Comparison of ENCODE assay signal across 16 cellular contexts in the genomic region with DNA sequence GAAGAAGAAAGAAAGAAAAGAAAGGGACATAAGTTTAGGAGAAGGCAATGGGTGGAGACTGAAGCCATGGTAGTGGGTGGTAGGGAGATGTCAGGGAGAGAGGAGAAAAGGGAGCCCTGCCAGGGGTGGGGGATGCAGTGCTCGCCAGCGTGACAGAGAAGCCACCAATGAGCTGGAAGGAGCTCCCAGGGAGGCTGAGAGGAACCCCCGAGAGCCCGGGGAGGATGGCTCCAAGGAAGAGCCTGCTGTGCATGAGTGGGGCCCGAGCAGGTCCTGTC.
A peak's percentile ranks its signal among the peaks of the same experiment; 100 is the strongest.
DNase-seq lines count a peak whose midpoint lies in the region; ATAC-seq and TF ChIP-seq lines count a peak whose summit lies in the region.
"Had no signal": no experiment of that assay in that cellular context is flagged by ENCODE, and none has a peak within 500 bp of the region (broad histone marks: within the 10 kb centered on the region; RNA-seq: fewer than 3 reads in every experiment).

No MANE protein-coding gene starts in this region.

- TF ChIP-seq POLR2A in breast epithelium (IDR thresholded peaks at IDR 0.05) (no peak), esophagus muscularis mucosa (IDR thresholded peaks at IDR 0.05; ENCODE audit: low read depth) (no peak), stomach (IDR thresholded peaks at IDR 0.05) (no peak)

- DNase-seq in MCF 10A (ENCODE audit: unreplicated experiment) (no peak), breast epithelium (ENCODE audit: low spot score in 2 of 2) (no peak), PC-9 (no peak), esophagus muscularis mucosa (ENCODE audit: extremely low spot score) (peak; percentile 55), stomach (peak; percentile 21), upper lobe of right lung (no peak)
- DNase-seq in activated T-cell treated with anti-CD3 and anti-CD28 coated beads, Interleukin-2, amount 50 U/mL, for 48 hours, result no peak
- DNase-seq: CD4-positive, alpha-beta memory T cell; GF-D8; GM23248; HFFc6 had no signal

- peaks cover 25% of the 10 kb centered on the region for H3K79me2 ChIP-seq in PC-9 (ENCODE audit: low read depth)

- H3K27ac Mint-ChIP-seq in MCF 10A (ENCODE audit: low read depth, unreplicated experiment), result peak overlapping the region; percentile 59
- H3K27ac Mint-ChIP-seq: CD14-positive monocyte; CD4-positive, alpha-beta memory T cell; HFFc6 had no signal

- no peaks in the 10 kb centered on the region for H4K20me1 ChIP-seq in PC-9 (ENCODE audit: insufficient read depth)
- H4K20me1 ChIP-seq: BLaER1 had no signal

- peaks cover 37% of the 10 kb centered on the region for H3F3A ChIP-seq in PC-9 (ENCODE audit: insufficient read depth, low read depth)

- H3K9me2 ChIP-seq in PC-9 (ENCODE audit: insufficient read depth), result no peaks in the 10 kb centered on the region

- no peaks in the 10 kb centered on the region for H3K9me3 ChIP-seq in breast epithelium
- no peaks in the 10 kb centered on the region for H3K9me3 ChIP-seq in PC-9 (ENCODE audit: insufficient read depth, low read depth)
- H3K9me3 ChIP-seq in esophagus muscularis mucosa, result no peaks in the 10 kb centered on the region
- no peaks in the 10 kb centered on the region for H3K9me3 ChIP-seq in stomach
- H3K9me3 ChIP-seq in upper lobe of right lung, result no peaks in the 10 kb centered on the region
- H3K9me3 ChIP-seq: BLaER1, HAP-1 had no signal

- no peaks in the 10 kb centered on the region for H3K4me1 ChIP-seq in breast epithelium
- peaks cover 53% of the 10 kb centered on the region for H3K4me1 ChIP-seq in PC-9 (replicated peaks; ENCODE audit: insufficient read depth)
- H3K4me1 ChIP-seq in esophagus muscularis mucosa, result no peaks in the 10 kb centered on the region
- H3K4me1 ChIP-seq in stomach, result peaks cover 15 to 37% (median 29%) of the 10 kb centered on the region in 4 donors
- no peaks in the 10 kb centered on the region for H3K4me1 ChIP-seq in upper lobe of right lung
- H3K4me1 ChIP-seq: BLaER1, HAP-1 had no signal

- peak overlapping the region; percentile 91 for H3K4me2 ChIP-seq in PC-9
- H3K4me2 ChIP-seq: BLaER1 had no signal

- H3K9me3 Mint-ChIP-seq in MCF 10A (ENCODE audit: unreplicated experiment), result no peaks in the 10 kb centered on the region
- H3K9me3 Mint-ChIP-seq: CD4-positive, alpha-beta memory T cell had no signal

- no peak overlapping the region for H3K4me3 Mint-ChIP-seq in MCF 10A (ENCODE audit: unreplicated experiment)
- H3K4me3 Mint-ChIP-seq: CD14-positive monocyte; CD4-positive, alpha-beta memory T cell; HFFc6 had no signal

- no peak overlapping the region for H3K4me3 ChIP-seq in breast epithelium
- peak overlapping the region; percentile 45; the same call in 1 of the 2 replicates for H3K4me3 ChIP-seq in PC-9
- no peak overlapping the region for H3K4me3 ChIP-seq in esophagus muscularis mucosa
- H3K4me3 ChIP-seq in stomach, result no peak overlapping the region
- H3K4me3 ChIP-seq in upper lobe of right lung, result no peak overlapping the region
- H3K4me3 ChIP-seq: BLaER1, GM23248, HAP-1 had no signal

- H3K27me3 ChIP-seq in breast epithelium (no peaks in the 10 kb centered on the region), PC-9 (ENCODE audit: insufficient read depth, low read depth) (no peaks in the 10 kb centered on the region), esophagus muscularis mucosa (peaks cover 0 to 23% (median 0%) of the 10 kb centered on the region in 4 donors), stomach (peaks cover 0 to 6% (median 0%) of the 10 kb centered on the region in 3 donors), upper lobe of right lung (no peaks in the 10 kb centered on the region)
- H3K27me3 ChIP-seq: BLaER1 had no signal

- POLR2A ChIA-PET in MCF 10A (lab: Yijun Ruan, JAX), result interaction anchor here (4.9 kb wide), 1 partner anchor 8 kb away, joined by 25 read pairs; no protein-coding TSS in a partner anchor
- POLR2A ChIA-PET in PC-9 (lab: Charles Lee; ENCODE audit: unreplicated experiment), result interaction anchor here (0.6 kb wide), 1 partner anchor 16 kb away, joined by 3 read pairs; no protein-coding TSS in a partner anchor

- no peak for TF ChIP-seq CTCF in MCF 10A (IDR thresholded peaks at IDR 0.05; ENCODE audit: unreplicated experiment)
- TF ChIP-seq CTCF in breast epithelium (IDR thresholded peaks at IDR 0.05), result no peak
- no peak for TF ChIP-seq CTCF in PC-9 (conservative IDR thresholded peaks at IDR 0.05)
- TF ChIP-seq CTCF in esophagus muscularis mucosa (IDR thresholded peaks at IDR 0.05), result no peak
- no peak for TF ChIP-seq CTCF in stomach (IDR thresholded peaks at IDR 0.05)
- TF ChIP-seq CTCF in upper lobe of right lung (IDR thresholded peaks at IDR 0.05), result no peak

- H2AFZ ChIP-seq in PC-9, result no peak overlapping the region
- H2AFZ ChIP-seq: GM23248 had no signal

- no peaks in the 10 kb centered on the region for H3K27me3 Mint-ChIP-seq in MCF 10A (ENCODE audit: insufficient read depth, unreplicated experiment)

- CTCF ChIA-PET in MCF 10A (lab: Yijun Ruan, JAX) (no interaction called here), PC-9 (lab: Charles Lee) (no interaction called here)

- no peak for TF ChIP-seq EP300 in esophagus muscularis mucosa (IDR thresholded peaks at IDR 0.05)
- no peak for TF ChIP-seq EP300 in stomach (IDR thresholded peaks at IDR 0.05)

- intact Hi-C loops in MCF 10A (cut with micrococcal nuclease), result loop anchor here (5.0 kb wide), 1 partner anchor 136 kb away; no protein-coding TSS in a partner anchor
- intact Hi-C loops in breast epithelium (cut with DNase I; ENCODE audit: low total_unique reads), result no loop called here
- intact Hi-C loops in PC-9 (cut with micrococcal nuclease; ENCODE audit: unreplicated experiment), result no loop called here
- intact Hi-C loops in esophagus muscularis mucosa (cut with DNase I), result no loop called here
- intact Hi-C loops in stomach (cut with DNase I; ENCODE audit: low total_unique reads), result no loop called here
- intact Hi-C loops in upper lobe of right lung (cut with DNase I), result no loop called here

- H3K27ac ChIP-seq in breast epithelium, result no peak overlapping the region
- H3K27ac ChIP-seq in PC-9, result peak overlapping the region; percentile 98
- H3K27ac ChIP-seq in esophagus muscularis mucosa (replicated peaks in 1 of 4), result no peak overlapping the region
- peak overlapping the region; percentile 73 to 89 (median 87) for H3K27ac ChIP-seq in stomach
- H3K27ac ChIP-seq in upper lobe of right lung, result no peak overlapping the region
- H3K27ac ChIP-seq: 22Rv1, BLaER1, GM23248 had no signal

- H3K4me1 Mint-ChIP-seq in MCF 10A (ENCODE audit: insufficient read depth, unreplicated experiment), result peaks cover 20% of the 10 kb centered on the region
- H3K4me1 Mint-ChIP-seq: CD14-positive monocyte; CD4-positive, alpha-beta memory T cell had no signal

- 83% methylated on average over 5 of the region's 5 CpGs for WGBS in esophagus muscularis mucosa
- 59 to 83% (median 78%) methylated on average over 4 to 5 of the region's 5 CpGs for WGBS in stomach, 5 donors

- ATAC-seq in upper lobe of right lung, result no peak
- no peak for ATAC-seq in HG02884 (IDR thresholded peaks at IDR 0.05; ENCODE audit: unreplicated experiment)

- BruUV-seq in MCF 10A (replicated peaks; lab: Mats Ljungman, UMichigan) (no TSS peak), PC-9 (replicated peaks; lab: Mats Ljungman, UMichigan) (no TSS peak)

- H3K36me3 ChIP-seq in breast epithelium (no peaks in the 10 kb centered on the region), PC-9 (ENCODE audit: low read depth) (no peaks in the 10 kb centered on the region), esophagus muscularis mucosa (no peaks in the 10 kb centered on the region), stomach (no peaks in the 10 kb centered on the region), upper lobe of right lung (no peaks in the 10 kb centered on the region)
- H3K36me3 ChIP-seq: BLaER1, HAP-1 had no signal

- H3K36me3 Mint-ChIP-seq in MCF 10A (ENCODE audit: insufficient read depth, unreplicated experiment), result no peaks in the 10 kb centered on the region
- H3K36me3 Mint-ChIP-seq: CD14-positive monocyte; CD4-positive, alpha-beta memory T cell had no signal

Comparison
In these comparisons a context has a peak if more than half of its experiments do, and no peak if none do; other contexts are left out.
1. DNase-seq: peak in esophagus muscularis mucosa (single experiment) and stomach (single experiment); none in MCF 10A (single experiment), breast epithelium (0 of 2), PC-9 (0 of 2), upper lobe of right lung (single experiment) and activated T-cell treated with anti-CD3 and anti-CD28 coated beads, Interleukin-2, amount 50 U/mL, for 48 hours (0 of 2).
2. H3K27ac ChIP-seq: peak in PC-9 (single experiment) and stomach (5 of 5); none in breast epithelium (0 of 2), esophagus muscularis mucosa (0 of 4) and upper lobe of right lung (single experiment).